ENCODE assay signal across 8 cellular contexts in the genomic region with DNA sequence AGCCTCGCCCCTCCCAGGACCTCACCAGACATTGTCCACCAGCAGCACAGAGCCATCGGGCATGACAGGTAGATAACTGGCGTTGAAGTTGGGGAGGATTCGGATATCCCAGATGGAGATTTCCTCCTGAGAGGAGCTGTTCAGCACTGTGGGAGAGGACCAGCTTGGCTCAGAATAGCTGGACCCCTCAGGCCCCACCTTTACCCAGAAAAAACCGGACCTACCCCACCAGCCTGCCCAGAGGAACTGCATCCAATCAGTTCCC. TPM values are rescaled to one million over a fixed set of nuclear protein-coding genes. Genes with fewer than 3 reads are reported as not detected.
DNase-seq lines count a peak whose midpoint lies in the region; ATAC-seq and TF ChIP-seq lines count a peak whose summit lies in the region.

No MANE protein-coding gene starts in this region.

- no peak overlapping the region for H3K9ac ChIP-seq in NT2/D1 (ENCODE audit: insufficient read length, low read depth)
- H3K9ac ChIP-seq in duodenal mucosa (ENCODE audit: low read depth in 1 of 2, low read length in 2 of 2): peak overlapping the region in 1 of 2 donors; percentile 65
- no peak overlapping the region for H3K9ac ChIP-seq in neuronal stem cell (ENCODE audit: low read depth, low read length, poor library complexity)

- H2BK120ac ChIP-seq in neuronal stem cell (ENCODE audit: low read depth, low read length): no peak overlapping the region

- BruUV-seq in Caco-2 (replicated peaks; lab: Mats Ljungman, UMichigan): no TSS peak

- POLR2A ChIA-PET in Caco-2 (lab: Charles Lee): interaction anchor here (0.8 to 1.4 kb wide), 3 partner anchors 8 to 115 kb away, joined by 3 to 7 read pairs (median 5); partner anchors contain the start of genes GAL3ST4 and LAMTOR4

- H3K4me1 Mint-ChIP-seq in Caco-2 (ENCODE audit: low read depth, unreplicated experiment): peaks cover 15% of the 10 kb centered on the region

- H3K18ac ChIP-seq in neuronal stem cell (ENCODE audit: low read length): no peak overlapping the region

- H3K4ac ChIP-seq in neuronal stem cell (ENCODE audit: low read length): no peak overlapping the region

- H3K27me3 ChIP-seq in Caco-2 (replicated peaks; ENCODE audit: control insufficient read depth, insufficient read depth, low read length): no peaks in the 10 kb centered on the region
- no peaks in the 10 kb centered on the region for H3K27me3 ChIP-seq in NT2/D1 (ENCODE audit: insufficient read depth, insufficient read length)
- no peaks in the 10 kb centered on the region for H3K27me3 ChIP-seq in duodenal mucosa (ENCODE audit: control insufficient read depth in 1 of 2, insufficient read depth in 2 of 2, low read length in 2 of 2)
- H3K27me3 ChIP-seq in neuronal stem cell (ENCODE audit: control insufficient read depth in 3 of 3, insufficient read depth in 3 of 3, low read depth in 1 of 3, low read length in 3 of 3): no peaks in the 10 kb centered on the region

- DNase-seq in Caco-2: no peak
- DNase-seq in NT2/D1 (ENCODE audit: low read depth, low spot score): no peak
- no peak for DNase-seq in neuronal stem cell (ENCODE audit: low spot score)
- DNase-seq in germinal center (ENCODE audit: low spot score): no peak
- no peak for DNase-seq in NCI-H187 (lab: John Stamatoyannopoulos, UW)
- no peak for DNase-seq in COLO829 (ENCODE audit: low spot score)

- H4K91ac ChIP-seq in neuronal stem cell (ENCODE audit: low read depth, low read length, poor library complexity): no peak overlapping the region

- H2BK5ac ChIP-seq in neuronal stem cell (ENCODE audit: low read length): no peak overlapping the region

- H3K4me1 ChIP-seq in Caco-2: peaks cover 18% of the 10 kb centered on the region
- peaks cover 19% of the 10 kb centered on the region for H3K4me1 ChIP-seq in NT2/D1 (ENCODE audit: insufficient read depth, insufficient read length)
- peaks cover 48 to 49% of the 10 kb centered on the region in 2 donors for H3K4me1 ChIP-seq in duodenal mucosa (ENCODE audit: control insufficient read depth in 1 of 2, insufficient read depth in 2 of 2, low read length in 2 of 2)
- peaks cover 5 to 11% of the 10 kb centered on the region in 2 donors for H3K4me1 ChIP-seq in neuronal stem cell (ENCODE audit: control insufficient read depth in 2 of 2, insufficient read depth in 1 of 2, low read depth in 1 of 2, low read length in 2 of 2)

- H3K4me3 ChIP-seq in Caco-2 (ENCODE audit: low read depth, low read length) (no peak overlapping the region), NT2/D1 (ENCODE audit: insufficient read length, low read depth) (peak overlapping the region; percentile 11), duodenal mucosa (ENCODE audit: low read depth in 1 of 2, low read length in 2 of 2) (peak overlapping the region; percentile 74 to 80), neuronal stem cell (ENCODE audit: low read length in 2 of 2) (peak overlapping the region in 1 of 2 donors; percentile 87)

- peak overlapping the region; percentile 90 for H3K27ac Mint-ChIP-seq in Caco-2 (ENCODE audit: unreplicated experiment)

- ATAC-seq in GM21619 (IDR thresholded peaks at IDR 0.05; ENCODE audit: unreplicated experiment): no peak

- H3K23ac ChIP-seq in neuronal stem cell (ENCODE audit: low read depth, low read length, poor library complexity): peak overlapping the region; percentile 46

- H3K27me3 Mint-ChIP-seq in Caco-2 (ENCODE audit: insufficient read depth, unreplicated experiment): no peaks in the 10 kb centered on the region

- peak overlapping the region; percentile 79 for H3K4me3 Mint-ChIP-seq in Caco-2 (ENCODE audit: unreplicated experiment)

- no CpG with 5 or more reads among the region's 5 CpGs for WGBS in neuronal stem cell (ENCODE audit: extremely low coverage in 2 of 2, insufficient read length in 2 of 2, insufficient replicate concordance in 1 of 2), 2 donors

- no peak overlapping the region for H3K14ac ChIP-seq in neuronal stem cell (ENCODE audit: low read length)

- H3K36me3 ChIP-seq in Caco-2 (ENCODE audit: control insufficient read depth, insufficient read depth, low read length): no peaks in the 10 kb centered on the region; the same call in 1 of the 2 replicates
- H3K36me3 ChIP-seq in NT2/D1 (ENCODE audit: insufficient read depth, insufficient read length, low read length): peaks cover 48% of the 10 kb centered on the region
- H3K36me3 ChIP-seq in duodenal mucosa (ENCODE audit: control insufficient read depth in 1 of 2, insufficient read depth in 2 of 2, low read length in 2 of 2): peaks cover 5 to 22% of the 10 kb centered on the region in 2 donors
- H3K36me3 ChIP-seq in neuronal stem cell (replicated peaks in 1 of 2; ENCODE audit: control insufficient read depth in 2 of 2, insufficient read depth in 2 of 2, low read length in 2 of 2): peaks cover 24 to 55% of the 10 kb centered on the region in 2 donors

- H3K27ac ChIP-seq in duodenal mucosa (ENCODE audit: low read depth, low read length) (no peak overlapping the region), neuronal stem cell (replicated peaks; ENCODE audit: low read length) (no peak overlapping the region)

- H4K8ac ChIP-seq in neuronal stem cell (ENCODE audit: low read depth, low read length): no peak overlapping the region

- intact Hi-C loops in Caco-2 (cut with micrococcal nuclease; ENCODE audit: unreplicated experiment): no loop called here

- H2BK12ac ChIP-seq in neuronal stem cell (ENCODE audit: low read length): no peak overlapping the region

- no peak overlapping the region for H2AK5ac ChIP-seq in neuronal stem cell (ENCODE audit: low read depth, low read length)

- CTCF ChIA-PET in Caco-2 (lab: Charles Lee): interaction anchor here (0.6 kb wide), 1 partner anchor 10 kb away, joined by 3 read pairs; no protein-coding TSS in a partner anchor

- TF ChIP-seq CTCF in Caco-2 (IDR thresholded peaks at IDR 0.05; ENCODE audit: insufficient read depth in 1 of 2, low read depth in 1 of 2, low read length in 1 of 2, severe bottlenecking in 1 of 2, unreplicated experiment in 1 of 2): no peak

- H2BK15ac ChIP-seq in neuronal stem cell (ENCODE audit: low read length): no peak overlapping the region

- no peaks in the 10 kb centered on the region for H3K9me3 ChIP-seq in Caco-2
- H3K9me3 ChIP-seq in NT2/D1 (ENCODE audit: insufficient read depth, low read length): no peaks in the 10 kb centered on the region
- no peaks in the 10 kb centered on the region for H3K9me3 ChIP-seq in duodenal mucosa (ENCODE audit: control insufficient read depth in 1 of 2, low read length in 2 of 2)
- H3K9me3 ChIP-seq in neuronal stem cell (replicated peaks in 1 of 2; ENCODE audit: control insufficient read depth in 2 of 2, insufficient read depth in 1 of 2, low read depth in 1 of 2, low read length in 2 of 2): no peaks in the 10 kb centered on the region

- peaks cover 74% of the 10 kb centered on the region for H3K36me3 Mint-ChIP-seq in Caco-2 (ENCODE audit: insufficient read depth, unreplicated experiment)

- H3K9me3 Mint-ChIP-seq in Caco-2 (ENCODE audit: unreplicated experiment): no peaks in the 10 kb centered on the region

- no peak overlapping the region for H2AFZ ChIP-seq in neuronal stem cell (ENCODE audit: low read length)

- H3K79me1 ChIP-seq in neuronal stem cell (ENCODE audit: low read depth, low read length): peaks cover 5% of the 10 kb centered on the region

- H3K4me2 ChIP-seq in neuronal stem cell (ENCODE audit: insufficient read depth, low read length, poor library complexity, severe bottlenecking): no peak overlapping the region

RNA-seq across cellular contexts. Expression of gene TRAPPC14, which starts 1.5 kb away (rescaled TPM):
- 23.2 and 23.5 TPM in 2 replicates for total RNA-seq in Caco-2 (2022)
- 9.5 TPM for polyA plus RNA-seq in neuronal stem cell (2013, experiment 1 of 2)
- polyA plus RNA-seq in neuronal stem cell (2013, experiment 2 of 2): 8.9 TPM

RNA-seq across cellular contexts. Expression of gene LAMTOR4, which starts 8.3 kb away (rescaled TPM):
- 107 and 110 TPM in 2 replicates for total RNA-seq in Caco-2 (2022)
- polyA plus RNA-seq in neuronal stem cell (2013, experiment 1 of 2): 116 TPM
- polyA plus RNA-seq in neuronal stem cell (2013, experiment 2 of 2): 113 TPM

RNA-seq across cellular contexts. Expression of gene GAL3ST4, which starts 11.4 kb away (rescaled TPM):
- 0.56 and 0.88 TPM in 2 replicates for total RNA-seq in Caco-2 (2022)
- 4.7 TPM for polyA plus RNA-seq in neuronal stem cell (2013, experiment 1 of 2)
- polyA plus RNA-seq in neuronal stem cell (2013, experiment 2 of 2): 4.5 TPM

RNA-seq across cellular contexts. Expression of gene GPC2, which starts 20.2 kb away (rescaled TPM):
- 5.0 and 9.7 TPM in 2 replicates for total RNA-seq in Caco-2 (2022)
- polyA plus RNA-seq in neuronal stem cell (2013, experiment 1 of 2): 30.8 TPM
- 29.9 TPM for polyA plus RNA-seq in neuronal stem cell (2013, experiment 2 of 2)

RNA-seq across cellular contexts. Expression of gene STAG3, which starts 20.7 kb away (rescaled TPM):
- total RNA-seq in Caco-2 (2022): 1.3 TPM in 2 replicates
- 0.38 TPM for polyA plus RNA-seq in neuronal stem cell (2013, experiment 1 of 2)
- 0.29 TPM for polyA plus RNA-seq in neuronal stem cell (2013, experiment 2 of 2)
